In genomic region chr9:83067579-83067978, GRCh38 we compare ENCODE assay signal across 7 cellular contexts.
"Had no signal": no experiment of that assay in that cellular context is flagged by ENCODE, and none has a peak within 500 bp of the region (broad histone marks: within the 10 kb centered on the region; RNA-seq: fewer than 3 reads in every experiment).

No MANE protein-coding gene starts in this region.

- H2AFZ ChIP-seq: GM23338 had no signal

- DNase-seq: H9, HCEC 1CT, Karpas-422, KBM-7 had no signal

- H3K4me3 ChIP-seq: GM23338 had no signal

- H3K4me2 ChIP-seq: GM23338, KMS-11 had no signal

- H3K27ac ChIP-seq: KMS-11 had no signal

- FAIRE-seq: HTR-8/SVneo had no signal

- H3K9ac ChIP-seq: KMS-11 had no signal

- ATAC-seq: GM23338 had no signal
